Comparison of ENCODE assay signal across 27 cellular contexts in the genomic region with DNA sequence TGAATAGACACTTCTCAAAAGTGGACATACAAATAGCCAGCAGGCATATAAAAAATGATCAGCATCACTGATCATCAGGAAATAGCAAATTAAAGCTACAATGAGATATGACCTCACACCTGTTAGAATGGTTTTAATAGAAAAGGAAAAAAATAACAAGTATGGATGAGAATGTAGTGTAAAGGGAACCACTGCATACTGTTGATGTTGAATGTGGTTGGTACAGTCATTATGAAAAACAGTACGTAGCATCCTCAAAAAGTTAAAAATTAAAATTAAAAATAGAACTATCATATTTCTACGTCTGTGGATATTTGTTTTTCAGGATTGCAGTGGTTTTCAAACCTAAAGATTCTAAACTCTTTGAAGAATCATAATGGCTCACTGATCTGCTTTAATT.
A peak's percentile ranks its signal among the peaks of the same experiment; 100 is the strongest.
DNase-seq lines count a peak whose midpoint lies in the region; ATAC-seq, FAIRE-seq and TF ChIP-seq lines count a peak whose summit lies in the region.
"Had no signal": no experiment of that assay in that cellular context is flagged by ENCODE, and none has a peak within 500 bp of the region (broad histone marks: within the 10 kb centered on the region; RNA-seq: fewer than 3 reads in every experiment).

No MANE protein-coding gene starts in this region.

- no peak overlapping the region for H3K4me3 Mint-ChIP-seq in activated naive CD4-positive, alpha-beta T cell treated with anti-CD3 and anti-CD28 coated beads for 36 hours
- H3K4me3 Mint-ChIP-seq: CD4-positive, alpha-beta T cell had no signal

- H3K27me3 Mint-ChIP-seq in activated naive CD4-positive, alpha-beta T cell treated with anti-CD3 and anti-CD28 coated beads for 36 hours (ENCODE audit: low read depth) = peaks cover 7% of the 10 kb centered on the region
- H3K27me3 Mint-ChIP-seq: CD4-positive, alpha-beta T cell had no signal

- H3K36me3 ChIP-seq in GM12878 (ENCODE audit: control insufficient read depth in 2 of 2, insufficient read depth in 2 of 2, low read length in 1 of 2) = no peaks in the 10 kb centered on the region
- H3K36me3 ChIP-seq in heart left ventricle = no peaks in the 10 kb centered on the region
- H3K36me3 ChIP-seq: BLaER1 treated with 17β-estradiol and CSF1 and Interleukin-3, amounts not matched to agents 10 nM and 100 nM; MG63; Peyer's patch had no signal

- no peak overlapping the region for H3K27ac ChIP-seq in GM12878 (ENCODE audit: control insufficient read depth, insufficient read depth)
- H3K27ac ChIP-seq in heart left ventricle = no peak overlapping the region
- H3K27ac ChIP-seq: A549; BLaER1 treated with 17β-estradiol and CSF1 and Interleukin-3, amounts not matched to agents 10 nM and 100 nM; Peyer's patch; SK-N-MC had no signal

- 3% methylated on average over 2 of the region's 2 CpGs for WGBS in GM12878 (ENCODE audit: insufficient coverage, insufficient replicate concordance, low lambda C conversion rate, missing lambda C conversion rate)
- 95 to 100% (median 96%) methylated on average over 2 of the region's 2 CpGs for WGBS in heart left ventricle, 4 donors

- POLR2A ChIA-PET in GM12878 (lab: Charles Lee) = no interaction called here

- H3K36me3 Mint-ChIP-seq in activated naive CD4-positive, alpha-beta T cell treated with anti-CD3 and anti-CD28 coated beads for 36 hours (ENCODE audit: low read depth) = no peaks in the 10 kb centered on the region

- H3K4me3 ChIP-seq in GM12878 = no peak overlapping the region
- H3K4me3 ChIP-seq in heart left ventricle = no peak overlapping the region
- H3K4me3 ChIP-seq: A549; BLaER1 treated with 17β-estradiol and CSF1 and Interleukin-3, amounts not matched to agents 10 nM and 100 nM; MG63; Peyer's patch; SK-N-MC had no signal

- no peak overlapping the region for H3K27ac Mint-ChIP-seq in activated naive CD4-positive, alpha-beta T cell treated with anti-CD3 and anti-CD28 coated beads for 36 hours
- H3K27ac Mint-ChIP-seq: CD4-positive, alpha-beta T cell had no signal

- ATAC-seq in GM18870 (IDR thresholded peaks at IDR 0.05; ENCODE audit: unreplicated experiment) = peak; percentile 57
- ATAC-seq in HG02981 (IDR thresholded peaks at IDR 0.05; ENCODE audit: unreplicated experiment) = peak; percentile 68
- ATAC-seq in HG03354 (IDR thresholded peaks at IDR 0.05; ENCODE audit: poor library complexity, severe bottlenecking, unreplicated experiment) = peak; percentile 83
- ATAC-seq in GM12878 = peak; percentile 81
- ATAC-seq in HG03095 (IDR thresholded peaks at IDR 0.05; ENCODE audit: unreplicated experiment) = no peak
- ATAC-seq in heart left ventricle = no peak
- ATAC-seq: A549 had no signal

- no peak overlapping the region for H3K4me2 ChIP-seq in GM12878 (ENCODE audit: control insufficient read depth, insufficient read depth)
- H3K4me2 ChIP-seq: A549; BLaER1 treated with 17β-estradiol and CSF1 and Interleukin-3, amounts not matched to agents 10 nM and 100 nM had no signal

- no peak for TF ChIP-seq EP300 in GM12878 (IDR thresholded peaks at IDR 0.05; ENCODE audit: borderline replicate concordance in 1 of 2, control insufficient read depth in 1 of 2, low read depth in 2 of 2, low read length in 2 of 2)

- in situ Hi-C loops in GM12878 (cut with MboI) = no loop called here

- no TSS peak for BruUV-seq in GM12878 (replicated peaks; lab: Mats Ljungman, UMichigan)

- no peak overlapping the region for H3K9ac ChIP-seq in GM12878 (ENCODE audit: control insufficient read depth, insufficient read depth, low read length)
- H3K9ac ChIP-seq: BLaER1 treated with 17β-estradiol and CSF1 and Interleukin-3, amounts not matched to agents 10 nM and 100 nM had no signal

- FAIRE-seq in GM12878 (lab: Jason Lieb, UNC) = no peak
- FAIRE-seq: A549, H1 had no signal

- H3K4me1 ChIP-seq in GM12878 (ENCODE audit: control insufficient read depth, insufficient read depth, low read length) (no peaks in the 10 kb centered on the region), heart left ventricle (peaks cover 0 to 22% (median 0%) of the 10 kb centered on the region in 12 donors)
- H3K4me1 ChIP-seq: A549, Peyer's patch had no signal

- no peak for DNase-seq in GM12878 (ENCODE audit: low read depth, low spot score)
- DNase-seq in heart left ventricle = no peak
- DNase-seq in activated naive CD4-positive, alpha-beta T cell treated with anti-CD3 and anti-CD28 coated beads for 36 hours = no peak
- DNase-seq: AML-193; CD4-positive, alpha-beta T cell; HCEC 1CT; IMR-90; KG1; MG63; NCI-H1105 treated with DMSO at 0.1 percent for 48 hours; NCI-H146; NCI-H1930; NCI-H2107; NCI-H446; NCI-H526; NCI-H82; OCI-M1; Peyer's patch; SHP77 treated with DMSO at 0.1 percent for 48 hours had no signal

- TF ChIP-seq POLR2A in GM12878 (IDR thresholded peaks at IDR 0.05; ENCODE audit: low read depth, low read length) = no peak
- TF ChIP-seq POLR2A in heart left ventricle (IDR thresholded peaks at IDR 0.05) = no peak

- H3K9me3 ChIP-seq in GM12878 (replicated peaks; ENCODE audit: control insufficient read depth, insufficient read depth, low read length) (no peaks in the 10 kb centered on the region), heart left ventricle (no peaks in the 10 kb centered on the region)
- H3K9me3 ChIP-seq: A549, MG63, Peyer's patch had no signal

- no peak for TF ChIP-seq CTCF in GM12878 (IDR thresholded peaks at IDR 0.05 in 2 of 3, conservative IDR thresholded peaks at IDR 0.05 in 1 of 3; ENCODE audit: control insufficient read depth in 2 of 3, extremely low read depth in 1 of 3, insufficient read depth in 1 of 3, low read depth in 3 of 3, low read length in 3 of 3)
- no peak for TF ChIP-seq CTCF in heart left ventricle (IDR thresholded peaks at IDR 0.05)

- no peaks in the 10 kb centered on the region for H3K9me3 Mint-ChIP-seq in activated naive CD4-positive, alpha-beta T cell treated with anti-CD3 and anti-CD28 coated beads for 36 hours
- H3K9me3 Mint-ChIP-seq: CD4-positive, alpha-beta T cell had no signal

- RAD21 ChIA-PET in GM12878 (lab: Charles Lee; ENCODE audit: unreplicated experiment) = no interaction called here

- H4K20me1 ChIP-seq in GM12878 (ENCODE audit: control insufficient read depth, insufficient read depth) = no peaks in the 10 kb centered on the region
- H4K20me1 ChIP-seq: BLaER1 treated with 17β-estradiol and CSF1 and Interleukin-3, amounts not matched to agents 10 nM and 100 nM had no signal

- H3K27me3 ChIP-seq in GM12878 (replicated peaks in 1 of 2; ENCODE audit: control insufficient read depth in 2 of 2, insufficient read depth in 2 of 2, low read length in 1 of 2) (no peaks in the 10 kb centered on the region), heart left ventricle (no peaks in the 10 kb centered on the region)
- H3K27me3 ChIP-seq: BLaER1 treated with 17β-estradiol and CSF1 and Interleukin-3, amounts not matched to agents 10 nM and 100 nM; MG63; Peyer's patch had no signal

- TF ChIP-seq RAD21 in GM12878 (IDR thresholded peaks at IDR 0.05; ENCODE audit: insufficient read depth, low read depth, low read length) = no peak

- H3K4me1 Mint-ChIP-seq in activated naive CD4-positive, alpha-beta T cell treated with anti-CD3 and anti-CD28 coated beads for 36 hours (ENCODE audit: low read depth) = no peaks in the 10 kb centered on the region

- SMC1A ChIA-PET in GM12878 (lab: Charles Lee; ENCODE audit: uncharacterized antibody, unreplicated experiment) = interaction anchor here (2.2 kb wide), 1 partner anchor 174 kb away, joined by 4 read pairs; no protein-coding TSS in a partner anchor

- H3K79me2 ChIP-seq in GM12878 (ENCODE audit: control insufficient read depth, insufficient read depth, low read length) = no peaks in the 10 kb centered on the region

- CTCF ChIA-PET in GM12878 (lab: Yijun Ruan, JAX) = interaction anchor here (1.0 to 1.8 kb wide), 3 partner anchors 14 to 175 kb away, joined by 3 to 4 read pairs (median 4); no protein-coding TSS in a partner anchor
- CTCF ChIA-PET in activated naive CD4-positive, alpha-beta T cell treated with anti-CD3 and anti-CD28 coated beads for 36 hours (lab: Charles Lee) = no interaction called here

- intact Hi-C loops in GM12878 (cut with micrococcal nuclease; ENCODE audit: unreplicated experiment) = no loop called here
- intact Hi-C loops in heart left ventricle (cut with DNase I) = no loop called here
- intact Hi-C loops in activated naive CD4-positive, alpha-beta T cell treated with anti-CD3 and anti-CD28 coated beads for 36 hours (cut with micrococcal nuclease) = no loop called here

- H2AFZ ChIP-seq in GM12878 (ENCODE audit: control insufficient read depth, low read depth, low read length) = no peak overlapping the region

TF ChIP-seq in GM12878, 131 proteins besides CTCF, POLR2A, EP300 and RAD21:
- TF ChIP-seq CREM (IDR thresholded peaks at IDR 0.05; ENCODE audit: low read depth) (peak; percentile 26; the same call in 1 of the 2 replicates), JUNB (IDR thresholded peaks at IDR 0.05) (peak; percentile 70), NFYA (IDR thresholded peaks at IDR 0.05; ENCODE audit: borderline replicate concordance, low read depth, low read length) (no peak), HCFC1 (IDR thresholded peaks at IDR 0.05; ENCODE audit: low read length) (no peak), RFX5 (IDR thresholded peaks at IDR 0.05; ENCODE audit: low read depth, low read length) (no peak), RUNX3 (IDR thresholded peaks at IDR 0.05; ENCODE audit: low read length) (peak; percentile 75), FOS (IDR thresholded peaks at IDR 0.05; ENCODE audit: borderline replicate concordance, extremely low read depth, insufficient read length) (no peak), NFIC (IDR thresholded peaks at IDR 0.05; ENCODE audit: low read depth, low read length) (peak; percentile 39; the same call in 1 of the 2 replicates)

Comparison
In these comparisons a context has a peak if more than half of its experiments do, and no peak if none do; other contexts are left out.
1. ATAC-seq: peak in GM18870 (single experiment), HG02981 (single experiment), HG03354 (single experiment) and GM12878 (single experiment); none in HG03095 (single experiment) and heart left ventricle (0 of 4).